20 cellular contexts compared by ENCODE assay signal in genomic region chr2:142997254-142997653, GRCh38.
A peak's percentile ranks its signal among the peaks of the same experiment; 100 is the strongest.
DNase-seq lines count a peak whose midpoint lies in the region; ATAC-seq, FAIRE-seq and TF ChIP-seq lines count a peak whose summit lies in the region.
"Had no signal": no experiment of that assay in that cellular context is flagged by ENCODE, and none has a peak within 500 bp of the region (broad histone marks: within the 10 kb centered on the region; RNA-seq: fewer than 3 reads in every experiment).

No MANE protein-coding gene starts in this region.

- H3K79me2 ChIP-seq in H1 (ENCODE audit: control insufficient read depth in 1 of 2, insufficient read depth in 2 of 2, low read length in 2 of 2) (no peaks in the 10 kb centered on the region), smooth muscle cell (ENCODE audit: low read depth) (no peaks in the 10 kb centered on the region)

- H3K4me2 ChIP-seq in A549: no peak overlapping the region
- H3K4me2 ChIP-seq in H1 (ENCODE audit: insufficient read depth in 1 of 2, low read depth in 2 of 2, low read length in 2 of 2): no peak overlapping the region
- no peak overlapping the region for H3K4me2 ChIP-seq in mesenchymal stem cell (ENCODE audit: low read length, poor library complexity, severe bottlenecking)
- H3K4me2 ChIP-seq in smooth muscle cell: no peak overlapping the region

- CTCF ChIA-PET in A549 (lab: Yijun Ruan, JAX): no interaction called here
- CTCF ChIA-PET in H1 (lab: Charles Lee; ENCODE audit: partially characterized antibody): interaction anchor here (1.4 kb wide), 1 partner anchor 37 kb away, joined by 3 read pairs; no protein-coding TSS in a partner anchor

- H3K18ac ChIP-seq in H1 (ENCODE audit: extremely low read depth, low read length) (no peak overlapping the region), mesenchymal stem cell (ENCODE audit: low read depth in 1 of 2, low read length in 2 of 2) (no peak overlapping the region)

- H3K4ac ChIP-seq in H1 (replicated peaks; ENCODE audit: insufficient read length, low read depth, low read length): no peak overlapping the region
- H3K4ac ChIP-seq in mesenchymal stem cell (ENCODE audit: low read depth in 1 of 2, low read length in 2 of 2): no peak overlapping the region

- ATAC-seq in A549 (no peak), left ventricle myocardium superior (no peak)
- ATAC-seq: CD8-positive, alpha-beta T cell had no signal

- DNase-seq in A549 (ENCODE audit: low read depth in 1 of 2, low spot score in 1 of 2): no peak
- DNase-seq in adipocyte (ENCODE audit: low read depth): peak; percentile 19
- no peak for DNase-seq in H1 (ENCODE audit: low read depth in 1 of 2, low spot score in 2 of 2)
- DNase-seq in mesenchymal stem cell: peak; percentile 59
- DNase-seq in HCEC 1CT: no peak
- no peak for DNase-seq in smooth muscle cell (lab: John Stamatoyannopoulos, UW; ENCODE audit: unreplicated experiment)
- DNase-seq in GF-D8 (lab: John Stamatoyannopoulos, UW): no peak
- DNase-seq in left ventricle myocardium superior: no peak
- DNase-seq: BE2C; CD8-positive, alpha-beta T cell; COR-L47; DMS153; DMS79 treated with DMSO at 0.1 percent for 48 hours; EL had no signal

- FAIRE-seq in A549 (lab: Jason Lieb, UNC) (no peak), H1 (lab: Jason Lieb, UNC) (no peak)
- FAIRE-seq: A204.1, D721Med, G401.6, GM12892, H54 had no signal

- H4K91ac ChIP-seq in H1 (replicated peaks; ENCODE audit: insufficient read length, low read length): no peak overlapping the region
- no peak overlapping the region for H4K91ac ChIP-seq in mesenchymal stem cell (ENCODE audit: low read length)

- intact Hi-C loops in left ventricle myocardium superior (cut with micrococcal nuclease): no loop called here

- H3K27me3 ChIP-seq in adipocyte (replicated peaks; ENCODE audit: control insufficient read depth, insufficient read depth, low read length): no peaks in the 10 kb centered on the region
- no peaks in the 10 kb centered on the region for H3K27me3 ChIP-seq in H1 (replicated peaks in 1 of 4; ENCODE audit: control insufficient read depth in 3 of 4, extremely low read depth in 1 of 4, insufficient read depth in 3 of 4, low read length in 3 of 4)
- no peaks in the 10 kb centered on the region for H3K27me3 ChIP-seq in mesenchymal stem cell (ENCODE audit: control insufficient read depth in 1 of 2, insufficient read depth in 1 of 2, low read length in 2 of 2)
- H3K27me3 ChIP-seq in smooth muscle cell (ENCODE audit: low read depth): no peaks in the 10 kb centered on the region

- H2BK20ac ChIP-seq in H1 (ENCODE audit: low read length): no peak overlapping the region

- no peak overlapping the region for H2BK120ac ChIP-seq in H1 (replicated peaks; ENCODE audit: low read depth, low read length)
- no peak overlapping the region for H2BK120ac ChIP-seq in mesenchymal stem cell (ENCODE audit: low read depth, low read length)

- H3K9ac ChIP-seq in adipocyte (ENCODE audit: low read length) (no peak overlapping the region), H1 (replicated peaks in 1 of 4; ENCODE audit: extremely low read depth in 1 of 4, low read depth in 3 of 4, low read length in 3 of 4) (no peak overlapping the region), mesenchymal stem cell (ENCODE audit: low read length) (no peak overlapping the region), smooth muscle cell (ENCODE audit: low read depth) (no peak overlapping the region)

- TF ChIP-seq EP300 in A549 (IDR thresholded peaks at IDR 0.05) (no peak), H1 (IDR thresholded peaks at IDR 0.05; ENCODE audit: borderline replicate concordance in 1 of 2, low read depth in 2 of 2, low read length in 2 of 2) (no peak)

- no peak overlapping the region for H4K5ac ChIP-seq in H1 (ENCODE audit: insufficient read length, low read depth, low read length)

- TF ChIP-seq POLR2A in A549 (IDR thresholded peaks at IDR 0.05; ENCODE audit: low read length) (no peak), H1 (IDR thresholded peaks at IDR 0.05; ENCODE audit: control extremely low read depth in 1 of 2, low read depth in 2 of 2, low read length in 2 of 2) (no peak)

- H3K27ac ChIP-seq in A549 (no peak overlapping the region), H1 (ENCODE audit: low read depth, low read length) (no peak overlapping the region), mesenchymal stem cell (ENCODE audit: low read length, poor library complexity, severe bottlenecking) (no peak overlapping the region), smooth muscle cell (ENCODE audit: low read depth) (no peak overlapping the region)
- H3K27ac ChIP-seq: HL-60 had no signal

- H2AFZ ChIP-seq in H1 (ENCODE audit: low read length) (no peak overlapping the region), mesenchymal stem cell (ENCODE audit: low read depth, low read length) (no peak overlapping the region), smooth muscle cell (ENCODE audit: low read depth) (no peak overlapping the region)

- no peaks in the 10 kb centered on the region for H3K23me2 ChIP-seq in H1 (ENCODE audit: low read depth, low read length)

- no peak overlapping the region for H2BK12ac ChIP-seq in H1 (ENCODE audit: low read depth, low read length)
- H2BK12ac ChIP-seq in mesenchymal stem cell (ENCODE audit: low read length in 2 of 2): no peak overlapping the region

- H2BK15ac ChIP-seq in H1 (ENCODE audit: low read length): no peak overlapping the region
- H2BK15ac ChIP-seq in mesenchymal stem cell (ENCODE audit: low read depth, poor library complexity, severe bottlenecking): no peak overlapping the region

- 95% methylated on average over 1 of the region's 1 CpG for WGBS in A549 (ENCODE audit: missing lambda C conversion rate)
- 93% methylated on average over 1 of the region's 1 CpG; no CpG with 5 or more reads in 1 of the 2 experiments for WGBS in H1 (ENCODE audit: extremely low coverage in 1 of 2, insufficient coverage in 1 of 2, insufficient read length in 1 of 2, insufficient replicate concordance in 2 of 2, low coverage in 1 of 2, low lambda C conversion rate in 2 of 2, missing lambda C conversion rate in 1 of 2), 2 experiments
- no CpG with 5 or more reads among the region's 1 CpG for WGBS in mesenchymal stem cell
- 86% methylated on average over 1 of the region's 1 CpG for WGBS in smooth muscle cell (ENCODE audit: low lambda C conversion rate)

- no peak overlapping the region for H3K4me3 ChIP-seq in A549
- H3K4me3 ChIP-seq in adipocyte (ENCODE audit: low read length): no peak overlapping the region
- H3K4me3 ChIP-seq in H1 (ENCODE audit: extremely low read depth in 1 of 4, insufficient read depth in 2 of 4, low read depth in 3 of 4, low read length in 4 of 4): no peak overlapping the region
- no peak overlapping the region for H3K4me3 ChIP-seq in mesenchymal stem cell (ENCODE audit: insufficient read depth in 1 of 2, low read depth in 1 of 2, low read length in 2 of 2)
- no peak overlapping the region for H3K4me3 ChIP-seq in smooth muscle cell

- no peak overlapping the region for H3K56ac ChIP-seq in H1 (replicated peaks; ENCODE audit: insufficient read length, low read depth, low read length)

- POLR2A ChIA-PET in A549 (lab: Yijun Ruan, JAX) (no interaction called here), H1 (lab: Charles Lee; ENCODE audit: partially characterized antibody) (no interaction called here)

- H3K36me3 ChIP-seq in adipocyte (ENCODE audit: control insufficient read depth, insufficient read depth, low read length, severe bottlenecking) (no peaks in the 10 kb centered on the region), H1 (ENCODE audit: control insufficient read depth in 2 of 4, insufficient read depth in 4 of 4, low read length in 3 of 4) (no peaks in the 10 kb centered on the region), mesenchymal stem cell (ENCODE audit: control insufficient read depth in 1 of 2, insufficient read depth in 2 of 2, low read depth in 1 of 2, low read length in 2 of 2) (no peaks in the 10 kb centered on the region), smooth muscle cell (ENCODE audit: low read depth) (no peaks in the 10 kb centered on the region)
- H3K36me3 ChIP-seq: BE2C had no signal

- H3K9me3 ChIP-seq in A549 (no peaks in the 10 kb centered on the region), adipocyte (ENCODE audit: control insufficient read depth, low read length) (no peaks in the 10 kb centered on the region), H1 (ENCODE audit: insufficient read depth in 2 of 2, low read depth in 1 of 2, low read length in 1 of 2) (no peaks in the 10 kb centered on the region), mesenchymal stem cell (ENCODE audit: control insufficient read depth, low read length) (no peaks in the 10 kb centered on the region), smooth muscle cell (replicated peaks; ENCODE audit: low read depth) (no peaks in the 10 kb centered on the region)
- H3K9me3 ChIP-seq: BE2C had no signal

- H4K20me1 ChIP-seq in H1 (replicated peaks in 1 of 2; ENCODE audit: control insufficient read depth in 1 of 2, insufficient read depth in 2 of 2, low read length in 2 of 2): no peaks in the 10 kb centered on the region
- no peaks in the 10 kb centered on the region for H4K20me1 ChIP-seq in smooth muscle cell (ENCODE audit: low read depth)

- H4K8ac ChIP-seq in H1 (ENCODE audit: extremely low read depth, insufficient read depth, low read length) (no peak overlapping the region), mesenchymal stem cell (ENCODE audit: low read length) (no peak overlapping the region)

- H3K4me1 ChIP-seq in A549: peaks cover 2% of the 10 kb centered on the region; the same call in 1 of the 3 replicates
- peaks cover 5% of the 10 kb centered on the region for H3K4me1 ChIP-seq in adipocyte (ENCODE audit: control insufficient read depth, insufficient read depth, low read length)
- H3K4me1 ChIP-seq in H1 (replicated peaks in 1 of 4; ENCODE audit: control insufficient read depth in 3 of 4, insufficient read depth in 4 of 4, low read length in 3 of 4): no peaks in the 10 kb centered on the region
- H3K4me1 ChIP-seq in mesenchymal stem cell (ENCODE audit: control insufficient read depth, insufficient read depth, low read depth, low read length): no peaks in the 10 kb centered on the region
- no peaks in the 10 kb centered on the region for H3K4me1 ChIP-seq in smooth muscle cell (ENCODE audit: low read depth)
- H3K4me1 ChIP-seq: BE2C had no signal

- H3K14ac ChIP-seq in H1 (ENCODE audit: insufficient read length) (no peak overlapping the region), mesenchymal stem cell (ENCODE audit: low read length in 2 of 2) (no peak overlapping the region)

- no peaks in the 10 kb centered on the region for H3F3A ChIP-seq in smooth muscle cell (ENCODE audit: low read depth)

- H2BK5ac ChIP-seq in H1 (ENCODE audit: low read depth, low read length) (no peak overlapping the region), mesenchymal stem cell (ENCODE audit: low read depth, low read length, poor library complexity, severe bottlenecking) (no peak overlapping the region)

- H3K23ac ChIP-seq in H1 (ENCODE audit: insufficient read length): no peak overlapping the region
- H3K23ac ChIP-seq in mesenchymal stem cell (ENCODE audit: low read length in 2 of 2): no peak overlapping the region

- TF ChIP-seq CTCF in A549 (IDR thresholded peaks at IDR 0.05) (no peak), H1 (IDR thresholded peaks at IDR 0.05; ENCODE audit: control extremely low read depth in 1 of 3, insufficient read depth in 1 of 3, low read depth in 1 of 3, low read length in 3 of 3) (no peak), smooth muscle cell (IDR thresholded peaks at IDR 0.05; ENCODE audit: borderline replicate concordance, insufficient read depth, poor library complexity, severe bottlenecking) (no peak)

- H2AK5ac ChIP-seq in H1 (ENCODE audit: low read depth, low read length) (no peak overlapping the region), mesenchymal stem cell (ENCODE audit: low read length, severe bottlenecking) (no peak overlapping the region)

- H3K79me1 ChIP-seq in H1 (ENCODE audit: low read depth, low read length) (no peaks in the 10 kb centered on the region), mesenchymal stem cell (replicated peaks; ENCODE audit: low read length, poor library complexity, severe bottlenecking) (no peaks in the 10 kb centered on the region)

- TF ChIP-seq RAD21 in A549 (conservative IDR thresholded peaks at IDR 0.05 in 1 of 2, IDR thresholded peaks at IDR 0.05 in 1 of 2) (no peak), H1 (IDR thresholded peaks at IDR 0.05 in 1 of 2, conservative IDR thresholded peaks at IDR 0.05 in 1 of 2; ENCODE audit: low read depth in 2 of 2, low read length in 2 of 2) (no peak)

Comparison
In these comparisons a context has a peak if more than half of its experiments do, and no peak if none do; other contexts are left out.
1. DNase-seq: peak in adipocyte (single experiment) and mesenchymal stem cell (single experiment); none in A549 (0 of 2), H1 (0 of 2), HCEC 1CT (single experiment), smooth muscle cell (single experiment), GF-D8 (single experiment) and left ventricle myocardium superior (single experiment).
2. Of the 18 proteins assayed by ChIP-seq in both H1 and A549: peak only in H1: none; only in A549: none; in both: MAFK; in neither: 17.